9 cellular contexts compared by ENCODE assay signal in genomic region chr7:84025332-84025927, GRCh38.
DNase-seq lines count a peak whose midpoint lies in the region; ATAC-seq and TF ChIP-seq lines count a peak whose summit lies in the region.
"Had no signal": no experiment of that assay in that cellular context is flagged by ENCODE, and none has a peak within 500 bp of the region (broad histone marks: within the 10 kb centered on the region; RNA-seq: fewer than 3 reads in every experiment).

No MANE protein-coding gene starts in this region.

- 21 to 28% methylated on average over 3 of the region's 3 CpGs for WGBS in gastroesophageal sphincter (ENCODE audit: low coverage in 1 of 2), 2 donors
- 76 to 91% (median 82%) methylated on average over 3 of the region's 3 CpGs for WGBS in spleen, 5 donors

- H3K9me3 ChIP-seq in gastroesophageal sphincter (no peaks in the 10 kb centered on the region), spleen (no peaks in the 10 kb centered on the region)

- H3K27me3 ChIP-seq in gastroesophageal sphincter (no peaks in the 10 kb centered on the region), spleen (replicated peaks in 1 of 7) (no peaks in the 10 kb centered on the region)

- H3K36me3 ChIP-seq in gastroesophageal sphincter: no peaks in the 10 kb centered on the region
- no peaks in the 10 kb centered on the region for H3K36me3 ChIP-seq in spleen

- H3K27ac ChIP-seq in gastroesophageal sphincter: peak overlapping the region in 3 of 4 donors; percentile 21 to 46 (median 28)
- no peak overlapping the region for H3K27ac ChIP-seq in spleen

- intact Hi-C loops in sciatic nerve (cut with DNase I): no loop called here
- intact Hi-C loops in spleen (cut with DNase I; ENCODE audit: low total_unique reads): no loop called here

- TF ChIP-seq POLR2A in gastroesophageal sphincter (IDR thresholded peaks at IDR 0.05) (no peak), spleen (IDR thresholded peaks at IDR 0.05) (no peak)

- ATAC-seq in gastroesophageal sphincter: peak; percentile 57
- peak; percentile 94 for ATAC-seq in sciatic nerve
- ATAC-seq in GM21717 (IDR thresholded peaks at IDR 0.05; ENCODE audit: unreplicated experiment): no peak

- H3K4me3 ChIP-seq in gastroesophageal sphincter (no peak overlapping the region), spleen (no peak overlapping the region)

- TF ChIP-seq CTCF in gastroesophageal sphincter (IDR thresholded peaks at IDR 0.05) (no peak), spleen (IDR thresholded peaks at IDR 0.05 in 8 of 11, conservative IDR thresholded peaks at IDR 0.05 in 3 of 11) (no peak)

- H3K4me1 ChIP-seq in gastroesophageal sphincter (peaks cover 0 to 39% (median 0%) of the 10 kb centered on the region in 3 donors), spleen (no peaks in the 10 kb centered on the region)

- peak; percentile 91 for DNase-seq in HCEC 1CT
- peak; percentile 64 for DNase-seq in SW480 (ENCODE audit: low spot score)
- no peak for DNase-seq in sciatic nerve (ENCODE audit: low spot score)
- no peak for DNase-seq in NCI-H187 (lab: John Stamatoyannopoulos, UW)
- DNase-seq in KG1 (lab: John Stamatoyannopoulos, UW): no peak
- DNase-seq in spleen: no peak
- DNase-seq: activated naive CD4-positive, alpha-beta T cell had no signal

- no peak for TF ChIP-seq EP300 in gastroesophageal sphincter (IDR thresholded peaks at IDR 0.05)

Comparison
In these comparisons a context has a peak if more than half of its experiments do, and no peak if none do; other contexts are left out.
1. DNase-seq: peak in HCEC 1CT (single experiment) and SW480 (single experiment); none in sciatic nerve (single experiment), NCI-H187 (0 of 2), KG1 (single experiment) and spleen (single experiment).
2. H3K27ac ChIP-seq: peak in gastroesophageal sphincter (3 of 4); none in spleen (0 of 8).